ENCODE assay signal across 20 cellular contexts in genomic region chr5:33808699-33809098, GRCh38.
DNase-seq lines count a peak whose midpoint lies in the region; ATAC-seq and TF ChIP-seq lines count a peak whose summit lies in the region.
"Had no signal": no experiment of that assay in that cellular context is flagged by ENCODE, and none has a peak within 500 bp of the region (broad histone marks: within the 10 kb centered on the region; RNA-seq: fewer than 3 reads in every experiment).

No MANE protein-coding gene starts in this region.

- H3K27ac ChIP-seq in GM23338 (ENCODE audit: low read depth) (no peak overlapping the region), brain microvascular endothelial cell (peak overlapping the region; percentile 81), osteoblast (ENCODE audit: low read depth, low read length) (peak overlapping the region; percentile 74)

- H3K27ac Mint-ChIP-seq in activated naive CD4-positive, alpha-beta T cell treated with anti-CD3 and anti-CD28 coated beads, Interleukin-2, amount 10 ng/mL, durations not matched to agents 7 days and 5 days = peak overlapping the region; percentile 66
- no peak overlapping the region for H3K27ac Mint-ChIP-seq in GM23338

- peaks cover 22% of the 10 kb centered on the region for H3K4me1 Mint-ChIP-seq in activated naive CD4-positive, alpha-beta T cell treated with anti-CD3 and anti-CD28 coated beads, Interleukin-2, amount 10 ng/mL, durations not matched to agents 7 days and 5 days
- peaks cover 33% of the 10 kb centered on the region for H3K4me1 Mint-ChIP-seq in GM23338

- no peaks in the 10 kb centered on the region for H3K27me3 ChIP-seq in GM23338 (ENCODE audit: insufficient read depth)
- no peaks in the 10 kb centered on the region for H3K27me3 ChIP-seq in brain microvascular endothelial cell (replicated peaks)
- no peaks in the 10 kb centered on the region for H3K27me3 ChIP-seq in osteoblast (ENCODE audit: insufficient read depth, low read length)
- H3K27me3 ChIP-seq: BE2C had no signal

- H3K4me3 Mint-ChIP-seq in activated naive CD4-positive, alpha-beta T cell treated with anti-CD3 and anti-CD28 coated beads, Interleukin-2, amount 10 ng/mL, durations not matched to agents 7 days and 5 days = no peak overlapping the region
- H3K4me3 Mint-ChIP-seq in GM23338 = no peak overlapping the region

- ATAC-seq in GM23338 = no peak
- no peak for ATAC-seq in GM18502 (IDR thresholded peaks at IDR 0.05; ENCODE audit: poor library complexity, unreplicated experiment)

- no peaks in the 10 kb centered on the region for H3K36me3 ChIP-seq in GM23338 (ENCODE audit: insufficient read depth)
- H3K36me3 ChIP-seq in brain microvascular endothelial cell (replicated peaks) = peaks cover 13% of the 10 kb centered on the region
- H3K36me3 ChIP-seq in osteoblast (ENCODE audit: insufficient read depth, low read length) = peaks cover 5% of the 10 kb centered on the region
- H3K36me3 ChIP-seq: BE2C, HAP-1 had no signal

- H4K20me1 ChIP-seq in GM23338 (replicated peaks; ENCODE audit: insufficient read depth) = no peaks in the 10 kb centered on the region
- no peaks in the 10 kb centered on the region for H4K20me1 ChIP-seq in osteoblast (ENCODE audit: insufficient read depth, low read length)

- no peaks in the 10 kb centered on the region for H3F3A ChIP-seq in GM23338 (replicated peaks; ENCODE audit: low read depth)

- no peaks in the 10 kb centered on the region for H3K79me2 ChIP-seq in GM23338 (replicated peaks; ENCODE audit: insufficient read depth)
- H3K79me2 ChIP-seq in osteoblast (ENCODE audit: insufficient read depth, low read length) = peaks cover 43% of the 10 kb centered on the region

- H3K9me3 ChIP-seq in osteoblast (ENCODE audit: low read depth, low read length) = no peaks in the 10 kb centered on the region
- H3K9me3 ChIP-seq: BE2C, HAP-1 had no signal

- in situ Hi-C loops in brain microvascular endothelial cell (cut with HindIII; ENCODE audit: low pct_ligation_motif_present, low sequenced_read_pairs) = no loop called here

- H3K4me3 ChIP-seq in GM23338 = no peak overlapping the region
- no peak overlapping the region for H3K4me3 ChIP-seq in brain microvascular endothelial cell (ENCODE audit: low read depth, low read length)
- no peak overlapping the region for H3K4me3 ChIP-seq in osteoblast (ENCODE audit: insufficient read depth, low read length)
- H3K4me3 ChIP-seq: HAP-1 had no signal

- no peak for DNase-seq in activated naive CD4-positive, alpha-beta T cell treated with anti-CD3 and anti-CD28 coated beads, Interleukin-2, amount 10 ng/mL, durations not matched to agents 7 days and 5 days
- DNase-seq in activated naive CD4-positive, alpha-beta T cell treated with anti-CD3 and anti-CD28 coated beads, Interleukin-2, amount 50 U/mL, for 16 hours = no peak
- no peak for DNase-seq in GM23338 (ENCODE audit: low spot score)
- no peak for DNase-seq in brain microvascular endothelial cell
- no peak for DNase-seq in osteoblast (ENCODE audit: insufficient read length, low spot score, missing footprints)
- no peak for DNase-seq in iPS-NIHi7 (ENCODE audit: extremely low spot score)
- DNase-seq in GM03348 (ENCODE audit: low spot score) = no peak
- DNase-seq: 8988T, BE2C, DMS153, KBM-7, NCI-H1105 treated with DMSO at 0.1 percent for 48 hours, NCI-H1694 treated with DMSO at 0.1 percent for 48 hours, NCI-H2227 treated with DMSO at 0.1 percent for 48 hours, NCI-H524, NCI-H82, RPMI8226 had no signal

- H3K27me3 Mint-ChIP-seq in activated naive CD4-positive, alpha-beta T cell treated with anti-CD3 and anti-CD28 coated beads, Interleukin-2, amount 10 ng/mL, durations not matched to agents 7 days and 5 days = peaks cover 3% of the 10 kb centered on the region
- H3K27me3 Mint-ChIP-seq in GM23338 (ENCODE audit: insufficient read depth, low read depth, poor library complexity) = peaks cover 3% of the 10 kb centered on the region
- H3K27me3 Mint-ChIP-seq: CD4-positive, alpha-beta memory T cell had no signal

- TF ChIP-seq CTCF in GM23338 (conservative IDR thresholded peaks at IDR 0.05; ENCODE audit: low read depth in 2 of 2) = no peak
- TF ChIP-seq CTCF in brain microvascular endothelial cell (IDR thresholded peaks at IDR 0.05; ENCODE audit: low read depth, low read length, missing control alignments) = no peak
- no peak for TF ChIP-seq CTCF in osteoblast (IDR thresholded peaks at IDR 0.05; ENCODE audit: extremely low read depth, low read depth, low read length)

- CTCF ChIA-PET in activated naive CD4-positive, alpha-beta T cell treated with anti-CD3 and anti-CD28 coated beads, Interleukin-2, amount 10 ng/mL, durations not matched to agents 7 days and 5 days (lab: Charles Lee) = no interaction called here

- no peaks in the 10 kb centered on the region for H3K36me3 Mint-ChIP-seq in activated naive CD4-positive, alpha-beta T cell treated with anti-CD3 and anti-CD28 coated beads, Interleukin-2, amount 10 ng/mL, durations not matched to agents 7 days and 5 days
- H3K36me3 Mint-ChIP-seq in GM23338 (ENCODE audit: low read depth) = no peaks in the 10 kb centered on the region
- H3K36me3 Mint-ChIP-seq: CD4-positive, alpha-beta memory T cell had no signal

- H3K4me2 ChIP-seq in GM23338 = peak overlapping the region; percentile 0; the same call in 1 of the 2 replicates
- no peak overlapping the region for H3K4me2 ChIP-seq in osteoblast (ENCODE audit: insufficient read depth, low read length)

- H3K9me2 ChIP-seq in GM23338 (ENCODE audit: insufficient read depth) = no peaks in the 10 kb centered on the region

- H2AFZ ChIP-seq in GM23338 (no peak overlapping the region), osteoblast (ENCODE audit: low read length) (no peak overlapping the region)

- H3K4me1 ChIP-seq in GM23338 (ENCODE audit: insufficient read depth) (peaks cover 23% of the 10 kb centered on the region), osteoblast (ENCODE audit: insufficient read depth, low read length) (peaks cover 41% of the 10 kb centered on the region)
- H3K4me1 ChIP-seq: BE2C, HAP-1 had no signal

- H3K9me3 Mint-ChIP-seq in activated naive CD4-positive, alpha-beta T cell treated with anti-CD3 and anti-CD28 coated beads, Interleukin-2, amount 10 ng/mL, durations not matched to agents 7 days and 5 days = no peaks in the 10 kb centered on the region
- H3K9me3 Mint-ChIP-seq in GM23338 = no peaks in the 10 kb centered on the region

TF ChIP-seq in GM23338, 12 proteins besides CTCF, POLR2A, EP300 and RAD21 (continues in another document):
- no peak for TF ChIP-seq NANOG (IDR thresholded peaks at IDR 0.05; ENCODE audit: borderline replicate concordance)
- TF ChIP-seq ZNF331 (CRISPR knock-in tag; IDR thresholded peaks at IDR 0.05; ENCODE audit: low read depth) = no peak
- TF ChIP-seq EZH2 (IDR thresholded peaks at IDR 0.05; ENCODE audit: low read depth, unreplicated experiment) = no peak
- no peak for TF ChIP-seq POLR2AphosphoS5 (IDR thresholded peaks at IDR 0.05; ENCODE audit: low read depth)
